Comparison of ENCODE assay signal across 14 cellular contexts in the genomic region with DNA sequence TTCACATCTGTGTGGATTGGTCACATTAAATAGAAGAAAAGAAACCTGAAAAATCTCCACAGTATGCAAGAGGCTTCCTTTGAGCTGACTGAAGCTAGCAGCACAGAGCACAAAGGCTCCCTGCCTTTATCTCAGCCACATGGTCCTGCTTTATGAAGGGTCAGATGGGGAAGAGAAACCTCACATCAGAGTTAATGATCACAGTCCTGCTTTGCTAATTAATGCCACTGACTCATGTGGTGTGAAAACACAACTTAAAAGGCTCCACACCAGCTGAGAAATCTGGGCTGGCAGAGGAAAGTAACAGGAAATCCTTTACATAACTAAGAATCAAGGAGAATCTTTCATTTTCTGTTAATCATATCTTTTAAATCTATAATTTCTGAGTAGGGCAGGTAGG.
DNase-seq lines count a peak whose midpoint lies in the region; ATAC-seq and TF ChIP-seq lines count a peak whose summit lies in the region.
"Had no signal": no experiment of that assay in that cellular context is flagged by ENCODE, and none has a peak within 500 bp of the region (broad histone marks: within the 10 kb centered on the region; RNA-seq: fewer than 3 reads in every experiment).

No MANE protein-coding gene starts in this region.

- no peaks in the 10 kb centered on the region for H3K9me2 ChIP-seq in PC-9 (ENCODE audit: insufficient read depth)

- no peak overlapping the region for H2AFZ ChIP-seq in PC-9

- ATAC-seq in GM18873 (IDR thresholded peaks at IDR 0.05; ENCODE audit: low FRiP score, unreplicated experiment) (peak; percentile 90), GM21619 (IDR thresholded peaks at IDR 0.05; ENCODE audit: unreplicated experiment) (peak; percentile 91), HG03175 (IDR thresholded peaks at IDR 0.05; ENCODE audit: unreplicated experiment) (peak; percentile 98)
- ATAC-seq: heart left ventricle had no signal

- no peaks in the 10 kb centered on the region for H4K20me1 ChIP-seq in PC-9 (ENCODE audit: insufficient read depth)

- H3K27me3 ChIP-seq in PC-9 (ENCODE audit: insufficient read depth, low read depth) = no peaks in the 10 kb centered on the region
- H3K27me3 ChIP-seq: brain microvascular endothelial cell, heart left ventricle had no signal

- no peak overlapping the region for H3K4me3 ChIP-seq in epithelial cell of proximal tubule (ENCODE audit: low read depth, low read length)
- H3K4me3 ChIP-seq in PC-9 = no peak overlapping the region
- H3K4me3 ChIP-seq: heart left ventricle, left ventricle myocardium inferior had no signal

- no peaks in the 10 kb centered on the region for H3K36me3 ChIP-seq in PC-9 (ENCODE audit: low read depth)
- H3K36me3 ChIP-seq: brain microvascular endothelial cell, heart left ventricle, left ventricle myocardium inferior had no signal

- no peaks in the 10 kb centered on the region for H3F3A ChIP-seq in PC-9 (ENCODE audit: insufficient read depth, low read depth)

- H3K79me2 ChIP-seq in PC-9 (ENCODE audit: low read depth) = no peaks in the 10 kb centered on the region

- no peak overlapping the region for H3K4me2 ChIP-seq in PC-9

- DNase-seq in epithelial cell of proximal tubule (ENCODE audit: low read depth) (peak; percentile 40), activated gamma-delta T cell treated with Interleukin-2 at 50 U/mL for 16 hours (no peak), mesenteric fat pad (ENCODE audit: low spot score) (no peak), NCI-H2107 treated with DMSO at 0.1 percent for 48 hours (lab: John Stamatoyannopoulos, UW; ENCODE audit: unreplicated experiment) (no peak), PC-9 (no peak)
- DNase-seq: activated T-cell treated with anti-CD3 and anti-CD28 coated beads, Interleukin-2, amount 50 U/mL, for 24 hours; AML-193; brain microvascular endothelial cell; heart left ventricle; left ventricle myocardium inferior; SHP77 treated with DMSO at 0.1 percent for 48 hours had no signal

- H3K4me1 ChIP-seq in PC-9 (replicated peaks; ENCODE audit: insufficient read depth) = no peaks in the 10 kb centered on the region
- H3K4me1 ChIP-seq: heart left ventricle, left ventricle myocardium inferior had no signal

- CTCF ChIA-PET in PC-9 (lab: Charles Lee) = no interaction called here

- no peak overlapping the region for H3K27ac ChIP-seq in PC-9
- H3K27ac ChIP-seq: brain microvascular endothelial cell, heart left ventricle, left ventricle myocardium inferior had no signal

- POLR2A ChIA-PET in PC-9 (lab: Charles Lee; ENCODE audit: unreplicated experiment) = no interaction called here

- H3K9me3 ChIP-seq in PC-9 (ENCODE audit: insufficient read depth, low read depth) = no peaks in the 10 kb centered on the region

- intact Hi-C loops in PC-9 (cut with micrococcal nuclease; ENCODE audit: unreplicated experiment) = no loop called here

- TF ChIP-seq CTCF in epithelial cell of proximal tubule (conservative IDR thresholded peaks at IDR 0.05; ENCODE audit: low read depth, low read length) (no peak), PC-9 (conservative IDR thresholded peaks at IDR 0.05) (no peak)

- BruUV-seq in PC-9 (replicated peaks; lab: Mats Ljungman, UMichigan) = no TSS peak
